ENCODE assay signal across 1 cellular context in genomic region chr13:30718661-30719520, GRCh38.
TF ChIP-seq lines count a peak whose summit lies in the region.

No MANE protein-coding gene starts in this region.

TF ChIP-seq in HepG2, 621 proteins besides CTCF, POLR2A, EP300 and RAD21 (continued from another document):
- TF ChIP-seq EEA1 (CRISPR knock-in tag; IDR thresholded peaks at IDR 0.05; ENCODE audit: borderline replicate concordance) (no peak), ZNF205 (CRISPR knock-in tag; IDR thresholded peaks at IDR 0.05) (no peak)
